Comparison of ENCODE assay signal across 12 cellular contexts in the genomic region with DNA sequence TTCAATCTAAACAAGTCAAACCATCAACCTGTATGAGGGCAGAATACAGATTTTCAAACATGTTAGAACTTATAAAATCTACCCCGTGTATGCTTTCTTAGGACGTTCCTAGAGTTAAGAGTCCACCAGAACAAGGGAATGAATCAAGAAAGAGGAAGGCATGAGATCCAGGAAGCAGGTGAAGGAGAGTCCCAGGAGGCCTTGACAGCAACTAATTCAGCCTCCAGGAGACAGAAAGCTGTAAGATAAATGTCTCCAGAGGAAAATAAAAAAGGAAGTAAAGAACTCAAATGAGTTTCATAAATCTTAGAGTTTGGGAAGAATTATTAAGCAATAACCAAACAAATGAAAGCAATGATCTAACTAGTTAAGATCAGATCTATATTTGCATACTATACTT. TPM values are rescaled to one million over a fixed set of nuclear protein-coding genes. Genes with fewer than 3 reads are reported as not detected.
DNase-seq lines count a peak whose midpoint lies in the region; ATAC-seq and TF ChIP-seq lines count a peak whose summit lies in the region.
"Had no signal": no experiment of that assay in that cellular context is flagged by ENCODE, and none has a peak within 500 bp of the region (broad histone marks: within the 10 kb centered on the region; RNA-seq: fewer than 3 reads in every experiment).

No MANE protein-coding gene starts in this region.

- H3K4me3 ChIP-seq in neutrophil (ENCODE audit: low read depth in 1 of 2, low read length in 1 of 2) (no peak overlapping the region), trophoblast cell (ENCODE audit: low read depth, low read length) (no peak overlapping the region)
- H3K4me3 ChIP-seq: coronary artery had no signal

- H3K27ac ChIP-seq in neutrophil (peak overlapping the region; percentile 9), trophoblast cell (ENCODE audit: low read depth, low read length) (no peak overlapping the region)
- H3K27ac ChIP-seq: coronary artery had no signal

- WGBS in trophoblast cell (ENCODE audit: extremely low coverage, insufficient coverage, insufficient read length) = no CpG with 5 or more reads among the region's 2 CpGs

- no peak overlapping the region for H3K4me2 ChIP-seq in trophoblast cell (ENCODE audit: low read length)

- peaks cover 5% of the 10 kb centered on the region for H3K79me2 ChIP-seq in trophoblast cell (ENCODE audit: control insufficient read depth, insufficient read depth, low read length, poor library complexity)

- H2AFZ ChIP-seq in trophoblast cell (ENCODE audit: insufficient read depth, low read length, poor library complexity) = no peak overlapping the region

- H3K4ac ChIP-seq in trophoblast cell (ENCODE audit: low read depth, low read length) = no peak overlapping the region

- no peaks in the 10 kb centered on the region for H3K9me3 Mint-ChIP-seq in activated T-cell treated with anti-CD3 and anti-CD28 coated beads, Interleukin-2, amount 50 U/mL, for 4 hours
- H3K9me3 Mint-ChIP-seq in activated naive CD8-positive, alpha-beta T cell (ENCODE audit: low read depth) = no peaks in the 10 kb centered on the region

- no peak overlapping the region for H2AK5ac ChIP-seq in trophoblast cell (ENCODE audit: low read length)

- no peak overlapping the region for H3K23ac ChIP-seq in trophoblast cell (ENCODE audit: low read length)

- H3K9ac ChIP-seq in trophoblast cell (ENCODE audit: low read length) = no peak overlapping the region

- DNase-seq in activated T-cell treated with anti-CD3 and anti-CD28 coated beads, Interleukin-2, amount 50 U/mL, for 4 hours = no peak
- DNase-seq in activated T-cell treated with anti-CD3 and anti-CD28 coated beads, Interleukin-2, amount 50 U/mL, for 1 hour = no peak
- DNase-seq in NAMALWA (ENCODE audit: low spot score) (peak; percentile 34), trophoblast cell (no peak)
- DNase-seq: activated CD4-positive, alpha-beta T cell treated with anti-CD3 and anti-CD28 coated beads, Interleukin-2, amount 50 U/mL, for 1 hour; NCI-H146; NCI-H69 had no signal

- no peak overlapping the region for H2BK12ac ChIP-seq in trophoblast cell (ENCODE audit: low read length)

- H3K4me1 ChIP-seq in neutrophil (ENCODE audit: control insufficient read depth in 1 of 2, insufficient read depth in 1 of 2, low read depth in 1 of 2, low read length in 1 of 2) (peaks cover 25 to 26% of the 10 kb centered on the region in 2 experiments), trophoblast cell (ENCODE audit: control insufficient read depth in 1 of 2, insufficient read depth in 2 of 2, low read length in 2 of 2) (no peaks in the 10 kb centered on the region)

- H2BK5ac ChIP-seq in trophoblast cell (ENCODE audit: low read depth, low read length, poor library complexity) = no peak overlapping the region

- H3K36me3 ChIP-seq in neutrophil = peaks cover 18% of the 10 kb centered on the region
- H3K36me3 ChIP-seq in trophoblast cell (ENCODE audit: control insufficient read depth in 1 of 2, insufficient read depth in 2 of 2, low read length in 2 of 2) = peaks cover 4 to 17% of the 10 kb centered on the region in 2 experiments

- no peaks in the 10 kb centered on the region for H3K9me3 ChIP-seq in neutrophil
- peaks cover 1% of the 10 kb centered on the region for H3K9me3 ChIP-seq in trophoblast cell (ENCODE audit: insufficient read depth, low read depth, low read length)

- H4K8ac ChIP-seq in trophoblast cell (ENCODE audit: low read depth, low read length) = no peak overlapping the region

- H3K27ac Mint-ChIP-seq in activated naive CD8-positive, alpha-beta T cell = peak overlapping the region; percentile 8

- peaks cover 71% of the 10 kb centered on the region for H3K4me1 Mint-ChIP-seq in activated T-cell treated with anti-CD3 and anti-CD28 coated beads, Interleukin-2, amount 50 U/mL, for 4 hours (ENCODE audit: low read depth)
- H3K4me1 Mint-ChIP-seq in activated naive CD8-positive, alpha-beta T cell (ENCODE audit: low read depth) = peaks cover 72% of the 10 kb centered on the region

- no peak for ATAC-seq in activated T-cell treated with anti-CD3 and anti-CD28 coated beads, Interleukin-2, amount 50 U/mL, for 4 hours
- ATAC-seq in HG02973 (IDR thresholded peaks at IDR 0.05; ENCODE audit: unreplicated experiment) (no peak), HG02610 (IDR thresholded peaks at IDR 0.05; ENCODE audit: unreplicated experiment) (no peak)

- H3K27me3 ChIP-seq in neutrophil = no peaks in the 10 kb centered on the region
- H3K27me3 ChIP-seq in trophoblast cell (ENCODE audit: insufficient read depth, low read length) = no peaks in the 10 kb centered on the region

- no peak overlapping the region for H4K91ac ChIP-seq in trophoblast cell (ENCODE audit: low read depth, low read length)

- H4K12ac ChIP-seq in trophoblast cell (ENCODE audit: low read depth, low read length) = no peak overlapping the region

- TF ChIP-seq CTCF in neutrophil (IDR thresholded peaks at IDR 0.05) = no peak

- H3K14ac ChIP-seq in trophoblast cell (ENCODE audit: low read length) = no peak overlapping the region

- H3K79me1 ChIP-seq in trophoblast cell (ENCODE audit: low read length) = peaks cover 3% of the 10 kb centered on the region

- no peak overlapping the region for H3K18ac ChIP-seq in trophoblast cell (ENCODE audit: low read length)

- H3K36me3 Mint-ChIP-seq in activated T-cell treated with anti-CD3 and anti-CD28 coated beads, Interleukin-2, amount 50 U/mL, for 4 hours (ENCODE audit: insufficient read depth) = peaks cover 32% of the 10 kb centered on the region
- H3K36me3 Mint-ChIP-seq in activated naive CD8-positive, alpha-beta T cell = peaks cover 10% of the 10 kb centered on the region

- no peaks in the 10 kb centered on the region for H3K27me3 Mint-ChIP-seq in activated T-cell treated with anti-CD3 and anti-CD28 coated beads, Interleukin-2, amount 50 U/mL, for 4 hours (ENCODE audit: low read depth)
- H3K27me3 Mint-ChIP-seq in activated naive CD8-positive, alpha-beta T cell = no peaks in the 10 kb centered on the region

- H2BK120ac ChIP-seq in trophoblast cell (ENCODE audit: insufficient read depth, low read length, poor library complexity) = no peak overlapping the region

- peak overlapping the region; percentile 35 for H3K4me3 Mint-ChIP-seq in activated T-cell treated with anti-CD3 and anti-CD28 coated beads, Interleukin-2, amount 50 U/mL, for 4 hours
- peak overlapping the region; percentile 56 for H3K4me3 Mint-ChIP-seq in activated naive CD8-positive, alpha-beta T cell

RNA-seq across cellular contexts. Expression of a gene that starts 2.7 kb away (rescaled TPM):
- 10 to 100 TPM; 87.1 to 91.1 (median 91.0) TPM for total RNA-seq in activated T-cell treated with anti-CD3 and anti-CD28 coated beads, Interleukin-2, amount 50 U/mL, for 4 hours
- polyA plus RNA-seq in trophoblast cell (2013) = 77.0 and 79.2 TPM in 2 replicates
